ENCODE assay signal across 12 cellular contexts in genomic region chr16:87431926-87432325, GRCh38. TPM values are rescaled to one million over a fixed set of nuclear protein-coding genes. Genes with fewer than 3 reads are reported as not detected.
DNase-seq lines count a peak whose midpoint lies in the region; ATAC-seq, FAIRE-seq and TF ChIP-seq lines count a peak whose summit lies in the region.
"Had no signal": no experiment of that assay in that cellular context is flagged by ENCODE, and none has a peak within 500 bp of the region (broad histone marks: within the 10 kb centered on the region; RNA-seq: fewer than 3 reads in every experiment).

No MANE protein-coding gene starts in this region.

- no peak for FAIRE-seq in GM19239 (lab: Jason Lieb, UNC)
- FAIRE-seq: A549 had no signal

- H3K36me3 ChIP-seq in breast epithelium (no peaks in the 10 kb centered on the region), adipocyte (ENCODE audit: control insufficient read depth, insufficient read depth, low read length, severe bottlenecking) (peaks cover 34% of the 10 kb centered on the region)

- no peak overlapping the region for H3K9ac ChIP-seq in adipocyte (ENCODE audit: low read length)

- H3K4me3 ChIP-seq in breast epithelium (no peak overlapping the region), adipocyte (ENCODE audit: low read length) (no peak overlapping the region)
- H3K4me3 ChIP-seq: A549 had no signal

- H3K36me3 Mint-ChIP-seq in MCF 10A (ENCODE audit: insufficient read depth, unreplicated experiment) = peaks cover 29% of the 10 kb centered on the region

- H3K27me3 Mint-ChIP-seq in MCF 10A (ENCODE audit: insufficient read depth, unreplicated experiment) = no peaks in the 10 kb centered on the region
- H3K27me3 Mint-ChIP-seq: T-cell had no signal

- H3K27me3 ChIP-seq in breast epithelium (no peaks in the 10 kb centered on the region), adipocyte (replicated peaks; ENCODE audit: control insufficient read depth, insufficient read depth, low read length) (no peaks in the 10 kb centered on the region), foreskin keratinocyte (no peaks in the 10 kb centered on the region)

- intact Hi-C loops in MCF 10A (cut with micrococcal nuclease) (no loop called here), breast epithelium (cut with DNase I; ENCODE audit: low total_unique reads) (no loop called here)

- CTCF ChIA-PET in MCF 10A (lab: Yijun Ruan, JAX) = interaction anchor here (1.1 to 1.7 kb wide), 4 partner anchors 15 to 204 kb away, joined by 4 to 5 read pairs (median 4); no protein-coding TSS in a partner anchor

- TF ChIP-seq POLR2A in breast epithelium (IDR thresholded peaks at IDR 0.05) (no peak), GM18505 (IDR thresholded peaks at IDR 0.05; ENCODE audit: borderline replicate concordance, extremely low read depth, insufficient read depth, insufficient read length) (no peak)

- no peak overlapping the region for H3K4me3 Mint-ChIP-seq in MCF 10A (ENCODE audit: unreplicated experiment)
- H3K4me3 Mint-ChIP-seq: T-cell had no signal

- ATAC-seq in foreskin keratinocyte = peak; percentile 88
- no peak for ATAC-seq in GM18505 (IDR thresholded peaks at IDR 0.05; ENCODE audit: unreplicated experiment)
- ATAC-seq: T-cell had no signal

- peak; percentile 50 for DNase-seq in MCF 10A (ENCODE audit: unreplicated experiment)
- no peak for DNase-seq in breast epithelium (ENCODE audit: low spot score in 2 of 2)
- DNase-seq in adipocyte (ENCODE audit: low read depth) = peak; percentile 81
- peak; percentile 89 to 94 for DNase-seq in foreskin keratinocyte
- DNase-seq in superior temporal gyrus (ENCODE audit: extremely low spot score) = peak; percentile 55
- DNase-seq in activated naive CD4-positive, alpha-beta T cell (lab: John Stamatoyannopoulos, UW) = no peak
- DNase-seq in GM19239 (ENCODE audit: insufficient read length, low spot score) = no peak
- DNase-seq: amygdala, mesendoderm, T-cell had no signal

- no peak overlapping the region for H3K27ac Mint-ChIP-seq in MCF 10A (ENCODE audit: low read depth, unreplicated experiment)
- H3K27ac Mint-ChIP-seq: T-cell had no signal

- H3K27ac ChIP-seq in breast epithelium = no peak overlapping the region
- H3K27ac ChIP-seq in foreskin keratinocyte = no peak overlapping the region
- H3K27ac ChIP-seq: A549 had no signal

- H3K9me3 ChIP-seq in breast epithelium (no peaks in the 10 kb centered on the region), adipocyte (ENCODE audit: control insufficient read depth, low read length) (no peaks in the 10 kb centered on the region)
- H3K9me3 ChIP-seq: A549 had no signal

- no TSS peak for BruUV-seq in MCF 10A (replicated peaks; lab: Mats Ljungman, UMichigan)

- H3K4me1 Mint-ChIP-seq in MCF 10A (ENCODE audit: insufficient read depth, unreplicated experiment) = peaks cover 6% of the 10 kb centered on the region

- POLR2A ChIA-PET in MCF 10A (lab: Yijun Ruan, JAX) = no interaction called here

- H3K9me3 Mint-ChIP-seq in MCF 10A (ENCODE audit: unreplicated experiment) = no peaks in the 10 kb centered on the region
- H3K9me3 Mint-ChIP-seq: T-cell had no signal

- H3K4me1 ChIP-seq in breast epithelium (no peaks in the 10 kb centered on the region), adipocyte (ENCODE audit: control insufficient read depth, insufficient read depth, low read length) (peaks cover 28% of the 10 kb centered on the region), foreskin keratinocyte (peaks cover 19% of the 10 kb centered on the region)
- H3K4me1 ChIP-seq: A549 had no signal

- TF ChIP-seq CTCF in MCF 10A (IDR thresholded peaks at IDR 0.05; ENCODE audit: unreplicated experiment) = no peak
- TF ChIP-seq CTCF in breast epithelium (IDR thresholded peaks at IDR 0.05) = no peak
- no peak for TF ChIP-seq CTCF in foreskin keratinocyte (conservative IDR thresholded peaks at IDR 0.05)

RNA-seq across cellular contexts. Expression of gene MAP1LC3B, which starts 39.8 kb away (rescaled TPM):
- total RNA-seq in MCF 10A (2022) (271 and 348 TPM in 2 replicates), breast epithelium (10 to 100 TPM; 58.0 to 72.3 (median 69.1) TPM), foreskin keratinocyte (38.5 and 44.2 TPM in 2 replicates)
- 47.0 and 51.8 TPM in 2 replicates for polyA plus RNA-seq in foreskin keratinocyte

RNA-seq across cellular contexts. Expression of gene FBXO31, which starts 48.4 kb away (rescaled TPM):
- total RNA-seq in MCF 10A (2022) = 43.2 and 53.9 TPM in 2 replicates
- total RNA-seq in breast epithelium = 10 to 100 TPM; 43.0 to 74.7 (median 67.4) TPM
- 17.5 and 18.1 TPM in 2 replicates for total RNA-seq in foreskin keratinocyte
- polyA plus RNA-seq in foreskin keratinocyte = 10.2 and 12.8 TPM in 2 replicates

Comparison
In these comparisons a context has a peak if more than half of its experiments do, and no peak if none do; other contexts are left out.
1. DNase-seq: peak in MCF 10A (single experiment), adipocyte (single experiment), foreskin keratinocyte (2 of 2) and superior temporal gyrus (single experiment); none in breast epithelium (0 of 2), activated naive CD4-positive, alpha-beta T cell (0 of 4) and GM19239 (single experiment).